ENCODE assay signal across 8 cellular contexts in the genomic region with DNA sequence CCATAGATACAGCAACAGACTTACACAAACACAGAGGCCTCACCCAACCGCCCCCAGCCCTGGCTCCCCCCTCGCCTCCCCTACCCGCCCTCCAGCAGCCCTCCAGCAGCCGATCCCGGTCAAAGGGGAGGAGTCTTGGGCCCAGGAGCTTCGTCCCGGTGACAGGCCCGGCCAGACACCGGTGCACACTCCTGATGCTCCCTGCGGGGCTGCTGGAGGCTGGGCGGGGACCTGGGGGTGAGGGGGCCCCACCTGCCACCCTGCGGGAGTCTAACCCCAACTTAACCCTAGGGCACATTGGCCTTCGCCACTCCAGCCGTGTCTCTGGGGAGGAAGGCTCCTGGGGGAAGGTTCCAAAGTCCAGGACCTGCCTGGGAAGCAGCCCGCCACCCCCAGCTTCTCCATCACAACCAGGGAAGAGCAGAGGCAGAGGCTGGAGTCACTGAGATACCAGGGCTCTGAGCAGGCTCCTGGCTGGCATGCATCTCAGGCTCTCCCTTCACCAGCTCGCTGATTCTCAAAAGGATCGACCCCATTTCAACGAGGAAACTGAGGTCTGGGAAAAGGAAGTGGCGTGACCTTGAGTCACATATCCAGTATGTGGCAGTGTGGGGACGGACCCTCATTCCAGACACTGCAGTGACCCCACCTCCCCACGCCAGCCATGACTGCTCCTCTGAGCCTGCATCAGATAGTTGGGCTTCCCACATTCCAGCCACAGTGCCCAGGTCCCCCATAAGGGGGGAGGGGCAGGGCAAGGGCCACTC. TPM values are rescaled to one million over a fixed set of nuclear protein-coding genes. Genes with fewer than 3 reads are reported as not detected.
DNase-seq lines count a peak whose midpoint lies in the region; ATAC-seq and TF ChIP-seq lines count a peak whose summit lies in the region.

No MANE protein-coding gene starts in this region.

- H3K27ac ChIP-seq in SK-N-MC (peak overlapping the region; percentile 98), esophagus (ENCODE audit: low read depth in 2 of 2, low read length in 1 of 2) (peak overlapping the region; percentile 98 to 99), osteoblast (ENCODE audit: low read depth, low read length) (peak overlapping the region; percentile 99)

- H3K27me3 ChIP-seq in esophagus (ENCODE audit: control insufficient read depth in 1 of 2, insufficient read depth in 2 of 2, low read length in 2 of 2) (no peaks in the 10 kb centered on the region), osteoblast (ENCODE audit: insufficient read depth, low read length) (no peaks in the 10 kb centered on the region)

- H3K36me3 ChIP-seq in SK-N-MC (ENCODE audit: insufficient read depth, low read length) = peaks cover 2% of the 10 kb centered on the region; the same call in 1 of the 2 replicates
- H3K36me3 ChIP-seq in esophagus (ENCODE audit: control insufficient read depth in 2 of 2, insufficient read depth in 2 of 2, low read length in 1 of 2) = peaks cover 0 to 7% of the 10 kb centered on the region in 2 donors
- peaks cover 22% of the 10 kb centered on the region for H3K36me3 ChIP-seq in osteoblast (ENCODE audit: insufficient read depth, low read length)

- ATAC-seq in GM19324 (IDR thresholded peaks at IDR 0.05; ENCODE audit: low FRiP score, unreplicated experiment) (no peak), GM19397 (IDR thresholded peaks at IDR 0.05; ENCODE audit: unreplicated experiment) (no peak)

- peak overlapping the region; percentile 23 for H2AFZ ChIP-seq in osteoblast (ENCODE audit: low read length)

- 15 to 19% methylated on average over 19 to 21 of the region's 21 CpGs for WGBS in esophagus, 2 donors

- H3K4me3 ChIP-seq in SK-N-MC = peak overlapping the region; percentile 70
- H3K4me3 ChIP-seq in esophagus (ENCODE audit: low read depth in 1 of 2, low read length in 2 of 2) = peak overlapping the region; percentile 26 to 30
- peak overlapping the region; percentile 57 for H3K4me3 ChIP-seq in osteoblast (ENCODE audit: insufficient read depth, low read length)

- peaks cover 26% of the 10 kb centered on the region for H4K20me1 ChIP-seq in osteoblast (ENCODE audit: insufficient read depth, low read length)

- H3K9ac ChIP-seq in SK-N-MC (ENCODE audit: insufficient read length) = peak overlapping the region; percentile 81

- DNase-seq in EL (peak; percentile 77), SK-N-MC (ENCODE audit: low read depth, low spot score) (no peak), osteoblast (ENCODE audit: insufficient read length, low spot score, missing footprints) (peak; percentile 80), middle frontal gyrus (ENCODE audit: extremely low spot score, low spot score) (no peak), OCI-M2 (lab: John Stamatoyannopoulos, UW; ENCODE audit: unreplicated experiment) (no peak)

- TF ChIP-seq CTCF in osteoblast (IDR thresholded peaks at IDR 0.05; ENCODE audit: extremely low read depth, low read depth, low read length) = no peak

- H3K9me3 ChIP-seq in SK-N-MC (ENCODE audit: low read depth, low read length) (no peaks in the 10 kb centered on the region), esophagus (ENCODE audit: control insufficient read depth in 2 of 2, insufficient read depth in 1 of 2, low read depth in 1 of 2, low read length in 1 of 2) (no peaks in the 10 kb centered on the region), osteoblast (ENCODE audit: low read depth, low read length) (no peaks in the 10 kb centered on the region)

- peak overlapping the region; percentile 81 for H3K4me2 ChIP-seq in osteoblast (ENCODE audit: insufficient read depth, low read length)

- H3K79me2 ChIP-seq in osteoblast (ENCODE audit: insufficient read depth, low read length) = peaks cover 88% of the 10 kb centered on the region

- H3K4me1 ChIP-seq in esophagus (ENCODE audit: control insufficient read depth in 2 of 2, insufficient read depth in 2 of 2, low read length in 1 of 2) (peaks cover 25 to 64% of the 10 kb centered on the region in 2 donors), osteoblast (ENCODE audit: insufficient read depth, low read length) (peaks cover 71% of the 10 kb centered on the region)

RNA-seq across cellular contexts. Expression of a gene that starts 14.4 kb away (rescaled TPM):
- 10 to 100 TPM in 1 of 2 donors, 1 to 10 TPM in 1; 8.5 to 30.4 TPM for polyA plus RNA-seq in esophagus
- total RNA-seq in osteoblast = 27.9 and 28.3 TPM in 2 replicates

RNA-seq across cellular contexts. Expression of a gene that starts 27.6 kb away (rescaled TPM):
- polyA plus RNA-seq in esophagus = under 1 TPM; 0.11 to 0.18 TPM
- not detected in 2 replicates for total RNA-seq in osteoblast

RNA-seq across cellular contexts. Expression of a gene that starts 44.8 kb away (rescaled TPM):
- polyA plus RNA-seq in esophagus = 10 to 100 TPM in 1 of 2 donors, 1 to 10 TPM in 1; 1.1 to 11.2 TPM
- total RNA-seq in osteoblast = not detected in 2 replicates

Comparison
In these comparisons a context has a peak if more than half of its experiments do, and no peak if none do; other contexts are left out.
1. DNase-seq: peak in EL (single experiment) and osteoblast (single experiment); none in SK-N-MC (single experiment), middle frontal gyrus (single experiment) and OCI-M2 (single experiment).
2. Peak in every context shown above with its lines, with median percentiles within 50 percentile points of each other: H3K27ac ChIP-seq and H3K4me3 ChIP-seq.